In the genomic region with DNA sequence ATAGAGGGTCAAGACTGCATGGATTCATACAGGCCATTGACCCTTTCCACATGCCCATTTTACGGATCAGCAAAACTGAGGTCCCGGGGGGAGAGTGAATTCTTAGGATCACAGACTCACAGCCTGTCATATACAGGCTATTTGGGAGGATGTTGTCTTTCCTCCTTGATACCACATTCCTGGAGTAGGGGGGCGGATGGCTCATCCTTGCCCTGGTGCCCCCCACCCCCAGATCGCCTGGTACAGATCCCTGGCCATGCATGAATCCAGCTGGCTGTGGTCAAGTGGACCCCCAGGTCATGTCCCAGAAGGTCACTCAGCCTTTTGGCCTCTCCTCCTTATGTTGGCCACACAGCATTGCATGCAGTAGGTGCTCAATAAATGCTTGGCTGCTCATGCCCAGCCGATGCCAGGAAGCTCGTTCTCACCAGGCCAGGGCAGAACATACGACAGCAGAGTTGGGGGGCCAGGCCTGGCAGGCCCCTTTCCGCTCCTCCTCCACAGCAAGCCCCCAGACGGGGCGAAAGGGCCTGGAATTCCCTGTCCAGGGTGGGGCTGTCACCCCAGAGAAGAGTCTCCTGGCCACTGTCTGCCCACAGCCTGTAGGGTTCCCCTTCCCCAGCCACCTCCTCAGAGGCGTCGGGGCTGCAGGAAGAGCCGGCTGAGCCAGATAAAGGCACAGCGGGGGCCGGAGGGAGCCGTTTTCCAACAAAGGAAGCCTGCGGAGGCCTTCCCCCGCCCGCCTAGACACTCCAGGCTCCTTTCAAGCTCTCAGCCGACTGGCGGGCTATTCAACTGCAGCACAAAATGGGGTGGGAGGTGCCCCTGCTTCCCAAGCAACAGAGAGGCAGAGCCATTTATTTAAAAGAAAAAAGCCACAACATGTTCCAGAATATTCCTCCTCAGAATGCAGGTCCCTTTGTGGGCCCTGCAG, we compare ENCODE assay signal across 9 cellular contexts.
DNase-seq lines count a peak whose midpoint lies in the region; ATAC-seq and TF ChIP-seq lines count a peak whose summit lies in the region.
"Had no signal": no experiment of that assay in that cellular context is flagged by ENCODE, and none has a peak within 500 bp of the region (broad histone marks: within the 10 kb centered on the region; RNA-seq: fewer than 3 reads in every experiment).

No MANE protein-coding gene starts in this region.

- H3K27ac Mint-ChIP-seq in activated CD4-positive, alpha-beta T cell treated with anti-CD3 and anti-CD28 coated beads for 36 hours, result no peak overlapping the region

- H3K27me3 ChIP-seq in heart right ventricle (peaks cover 0 to 33% (median 0%) of the 10 kb centered on the region in 7 donors), suprapubic skin (no peaks in the 10 kb centered on the region)

- H3K9me3 Mint-ChIP-seq in activated CD4-positive, alpha-beta T cell treated with anti-CD3 and anti-CD28 coated beads for 36 hours (ENCODE audit: low read depth), result no peaks in the 10 kb centered on the region

- POLR2A ChIA-PET in activated CD4-positive, alpha-beta T cell treated with anti-CD3 and anti-CD28 coated beads for 36 hours (lab: Charles Lee), result no interaction called here

- H3K36me3 Mint-ChIP-seq in activated CD4-positive, alpha-beta T cell treated with anti-CD3 and anti-CD28 coated beads for 36 hours (ENCODE audit: low read depth), result no peaks in the 10 kb centered on the region

- TF ChIP-seq EP300 in suprapubic skin (IDR thresholded peaks at IDR 0.05), result no peak

- no peak overlapping the region for H3K4me3 Mint-ChIP-seq in activated CD4-positive, alpha-beta T cell treated with anti-CD3 and anti-CD28 coated beads for 36 hours

- peaks cover 3% of the 10 kb centered on the region for H3K4me1 Mint-ChIP-seq in activated CD4-positive, alpha-beta T cell treated with anti-CD3 and anti-CD28 coated beads for 36 hours

- 58% methylated on average over 21 of the region's 21 CpGs for WGBS in heart right ventricle, 2 donors
- 83% methylated on average over 4 of the region's 21 CpGs for WGBS in suprapubic skin

- CTCF ChIA-PET in activated CD4-positive, alpha-beta T cell treated with anti-CD3 and anti-CD28 coated beads for 36 hours (lab: Charles Lee), result no interaction called here

- H3K27ac ChIP-seq in heart right ventricle (no peak overlapping the region), suprapubic skin (no peak overlapping the region)

- peaks cover 5% of the 10 kb centered on the region for H3K27me3 Mint-ChIP-seq in activated CD4-positive, alpha-beta T cell treated with anti-CD3 and anti-CD28 coated beads for 36 hours

- H3K9me3 ChIP-seq in heart right ventricle (peaks cover 0 to 3% (median 0%) of the 10 kb centered on the region in 11 donors), suprapubic skin (no peaks in the 10 kb centered on the region)

- ATAC-seq in heart right ventricle (peak; percentile 16 to 76 (median 65)), Right ventricle myocardium inferior (no peak), HG03520 (IDR thresholded peaks at IDR 0.05; ENCODE audit: unreplicated experiment) (no peak), HG02678 (IDR thresholded peaks at IDR 0.05; ENCODE audit: unreplicated experiment) (no peak)
- no peak for ATAC-seq in activated CD4-positive, alpha-beta T cell treated with anti-CD3 and anti-CD28 coated beads for 36 hours

- no peak for TF ChIP-seq POLR2A in suprapubic skin (IDR thresholded peaks at IDR 0.05)

- intact Hi-C loops in heart right ventricle (cut with DNase I), result no loop called here
- intact Hi-C loops in Right ventricle myocardium inferior (cut with DNase I), result no loop called here
- intact Hi-C loops in activated CD4-positive, alpha-beta T cell treated with anti-CD3 and anti-CD28 coated beads for 36 hours (cut with DNase I, micrococcal nuclease), result no loop called here

- TF ChIP-seq CTCF in heart right ventricle (IDR thresholded peaks at IDR 0.05) (peak in 2 of 9 donors; percentile 9 to 10), suprapubic skin (IDR thresholded peaks at IDR 0.05) (no peak)

- H3K4me3 ChIP-seq in heart right ventricle (no peak overlapping the region), suprapubic skin (no peak overlapping the region)

- H3K4me1 ChIP-seq in heart right ventricle, result peaks cover 5 to 44% (median 31%) of the 10 kb centered on the region in 9 donors
- H3K4me1 ChIP-seq in suprapubic skin, result peaks cover 38% of the 10 kb centered on the region

- peak in 1 of 2 donors; percentile 56 for DNase-seq in heart right ventricle
- DNase-seq in Right ventricle myocardium inferior (ENCODE audit: missing footprints), result no peak
- DNase-seq in OCI-M1 (lab: John Stamatoyannopoulos, UW), result peak; percentile 60
- DNase-seq in iPS DF 19.7 (ENCODE audit: low read depth, low spot score), result peak; percentile 85
- no peak for DNase-seq in activated CD4-positive, alpha-beta T cell treated with anti-CD3 and anti-CD28 coated beads for 36 hours
- DNase-seq in suprapubic skin (ENCODE audit: low spot score in 2 of 2), result no peak
- DNase-seq: T-helper 9 cell had no signal

- H3K36me3 ChIP-seq in heart right ventricle (no peaks in the 10 kb centered on the region), suprapubic skin (no peaks in the 10 kb centered on the region)

Comparison
In these comparisons a context has a peak if more than half of its experiments do, and no peak if none do; other contexts are left out.
1. ATAC-seq: peak in heart right ventricle (8 of 8); none in Right ventricle myocardium inferior (single experiment), HG03520 (single experiment), HG02678 (single experiment) and activated CD4-positive, alpha-beta T cell treated with anti-CD3 and anti-CD28 coated beads for 36 hours (single experiment).
2. DNase-seq: peak in OCI-M1 (single experiment) and iPS DF 19.7 (single experiment); none in Right ventricle myocardium inferior (single experiment), activated CD4-positive, alpha-beta T cell treated with anti-CD3 and anti-CD28 coated beads for 36 hours (single experiment) and suprapubic skin (0 of 2).